Comparison of ENCODE assay signal across 8 cellular contexts in genomic region chr15:73908030-73908821, GRCh38. TPM values are rescaled to one million over a fixed set of nuclear protein-coding genes. Genes with fewer than 3 reads are reported as not detected.
DNase-seq lines count a peak whose midpoint lies in the region; ATAC-seq and TF ChIP-seq lines count a peak whose summit lies in the region.

No MANE protein-coding gene starts in this region.

- H3K9me3 Mint-ChIP-seq in activated naive CD8-positive, alpha-beta T cell treated with anti-CD3 and anti-CD28 coated beads, Interleukin-2, amount 10 ng/mL, durations not matched to agents 7 days and 5 days = no peaks in the 10 kb centered on the region

- no peaks in the 10 kb centered on the region for H3K27me3 ChIP-seq in MG63
- no peaks in the 10 kb centered on the region for H3K27me3 ChIP-seq in heart right ventricle

- no peak overlapping the region for H3K4me3 Mint-ChIP-seq in activated naive CD8-positive, alpha-beta T cell treated with anti-CD3 and anti-CD28 coated beads, Interleukin-2, amount 10 ng/mL, durations not matched to agents 7 days and 5 days

- peak overlapping the region; percentile 24 for H3K27ac Mint-ChIP-seq in activated naive CD8-positive, alpha-beta T cell treated with anti-CD3 and anti-CD28 coated beads, Interleukin-2, amount 10 ng/mL, durations not matched to agents 7 days and 5 days

- H3K9me3 ChIP-seq in MG63 (no peaks in the 10 kb centered on the region), heart right ventricle (peaks cover 0 to 6% (median 0%) of the 10 kb centered on the region in 11 donors)

- POLR2A ChIA-PET in activated naive CD8-positive, alpha-beta T cell treated with anti-CD3 and anti-CD28 coated beads, Interleukin-2, amount 10 ng/mL, durations not matched to agents 7 days and 5 days (lab: Charles Lee) = interaction anchor here (1.2 kb wide), 1 partner anchor 19 kb away, joined by 3 read pairs; no protein-coding TSS in a partner anchor

- H3K27me3 Mint-ChIP-seq in activated naive CD8-positive, alpha-beta T cell treated with anti-CD3 and anti-CD28 coated beads, Interleukin-2, amount 10 ng/mL, durations not matched to agents 7 days and 5 days = no peaks in the 10 kb centered on the region

- ATAC-seq in GM19025 (IDR thresholded peaks at IDR 0.05; ENCODE audit: low read depth, unreplicated experiment) (peak; percentile 70), heart right ventricle (peak; percentile 91 to 97 (median 96)), GM21447 (IDR thresholded peaks at IDR 0.05; ENCODE audit: unreplicated experiment) (no peak)
- peak; percentile 99 for ATAC-seq in activated naive CD8-positive, alpha-beta T cell treated with anti-CD3 and anti-CD28 coated beads, Interleukin-2, amount 10 ng/mL, durations not matched to agents 7 days and 5 days (ENCODE audit: low read depth)

- intact Hi-C loops in heart right ventricle (cut with DNase I) = loop anchor here in 9 of 10 donors (1.0 to 10.0 kb wide), 7 partner anchors 34 to 343 kb away; partner anchors contain the start of gene TBC1D21 (in 3 of the 9)

- 10 to 14% methylated on average over 7 of the region's 7 CpGs for WGBS in heart right ventricle, 2 donors

- H3K27ac ChIP-seq in heart right ventricle = no peak overlapping the region

- TF ChIP-seq CTCF in AG09309 (IDR thresholded peaks at IDR 0.05; ENCODE audit: control insufficient read depth, insufficient read depth, low read depth, low read length, missing control alignments) (peak; percentile 95), heart right ventricle (IDR thresholded peaks at IDR 0.05) (peak; percentile 80 to 95 (median 94))

- H3K4me1 Mint-ChIP-seq in activated naive CD8-positive, alpha-beta T cell treated with anti-CD3 and anti-CD28 coated beads, Interleukin-2, amount 10 ng/mL, durations not matched to agents 7 days and 5 days = peaks cover 27% of the 10 kb centered on the region

- H3K36me3 ChIP-seq in MG63 (peaks cover 38% of the 10 kb centered on the region), heart right ventricle (no peaks in the 10 kb centered on the region)

- no peak overlapping the region for H3K4me3 ChIP-seq in AG09309 (ENCODE audit: control insufficient read depth, low read depth, low read length)
- H3K4me3 ChIP-seq in MG63 = no peak overlapping the region
- no peak overlapping the region for H3K4me3 ChIP-seq in heart right ventricle

- H3K36me3 Mint-ChIP-seq in activated naive CD8-positive, alpha-beta T cell treated with anti-CD3 and anti-CD28 coated beads, Interleukin-2, amount 10 ng/mL, durations not matched to agents 7 days and 5 days = peaks cover 17% of the 10 kb centered on the region

- H3K4me1 ChIP-seq in heart right ventricle = peaks cover 0 to 16% (median 5%) of the 10 kb centered on the region in 9 donors

- no peak for DNase-seq in AG09309 (ENCODE audit: low read depth)
- peak; percentile 63 for DNase-seq in MG63
- DNase-seq in SW480 (ENCODE audit: low spot score) = peak; percentile 52
- peak; percentile 87 for DNase-seq in activated naive CD8-positive, alpha-beta T cell treated with anti-CD3 and anti-CD28 coated beads, Interleukin-2, amount 10 ng/mL, durations not matched to agents 7 days and 5 days
- DNase-seq in heart right ventricle = peak; percentile 83 to 86
- DNase-seq in renal cortical epithelial cell (ENCODE audit: low read depth) = peak; percentile 38

RNA-seq across cellular contexts. Expression of gene LOXL1, which starts 18.0 kb away (rescaled TPM):
- 206 and 224 TPM in 2 replicates for total RNA-seq in MG63 (2014; rRNA removed; shearing (Covaris generic); ENCODE audit: low replicate concordance)
- 10 to 100 TPM in 1 of 2 experiments, 1 to 10 TPM in 1; 8.8 to 10.5 TPM for total RNA-seq in activated naive CD8-positive, alpha-beta T cell treated with anti-CD3 and anti-CD28 coated beads, Interleukin-2, amount 10 ng/mL, durations not matched to agents 7 days and 5 days
- total RNA-seq in heart right ventricle = 10 to 100 TPM; 11.2 to 60.2 (median 26.3) TPM
- polyA plus RNA-seq in heart right ventricle = 10 to 100 TPM; 41.4 to 66.6 TPM
- total RNA-seq in renal cortical epithelial cell = 62.8 and 70.7 TPM in 2 replicates

RNA-seq across cellular contexts. Expression of gene TBC1D21, which starts 34.9 kb away (rescaled TPM):
- total RNA-seq in MG63 (2014; rRNA removed; shearing (Covaris generic); ENCODE audit: low replicate concordance) = not detected in 2 replicates
- total RNA-seq in activated naive CD8-positive, alpha-beta T cell treated with anti-CD3 and anti-CD28 coated beads, Interleukin-2, amount 10 ng/mL, durations not matched to agents 7 days and 5 days = not detected
- total RNA-seq in heart right ventricle (not detected), renal cortical epithelial cell (not detected in 2 replicates)
- not detected for polyA plus RNA-seq in heart right ventricle
